Comparison of ENCODE assay signal across 26 cellular contexts in the genomic region with DNA sequence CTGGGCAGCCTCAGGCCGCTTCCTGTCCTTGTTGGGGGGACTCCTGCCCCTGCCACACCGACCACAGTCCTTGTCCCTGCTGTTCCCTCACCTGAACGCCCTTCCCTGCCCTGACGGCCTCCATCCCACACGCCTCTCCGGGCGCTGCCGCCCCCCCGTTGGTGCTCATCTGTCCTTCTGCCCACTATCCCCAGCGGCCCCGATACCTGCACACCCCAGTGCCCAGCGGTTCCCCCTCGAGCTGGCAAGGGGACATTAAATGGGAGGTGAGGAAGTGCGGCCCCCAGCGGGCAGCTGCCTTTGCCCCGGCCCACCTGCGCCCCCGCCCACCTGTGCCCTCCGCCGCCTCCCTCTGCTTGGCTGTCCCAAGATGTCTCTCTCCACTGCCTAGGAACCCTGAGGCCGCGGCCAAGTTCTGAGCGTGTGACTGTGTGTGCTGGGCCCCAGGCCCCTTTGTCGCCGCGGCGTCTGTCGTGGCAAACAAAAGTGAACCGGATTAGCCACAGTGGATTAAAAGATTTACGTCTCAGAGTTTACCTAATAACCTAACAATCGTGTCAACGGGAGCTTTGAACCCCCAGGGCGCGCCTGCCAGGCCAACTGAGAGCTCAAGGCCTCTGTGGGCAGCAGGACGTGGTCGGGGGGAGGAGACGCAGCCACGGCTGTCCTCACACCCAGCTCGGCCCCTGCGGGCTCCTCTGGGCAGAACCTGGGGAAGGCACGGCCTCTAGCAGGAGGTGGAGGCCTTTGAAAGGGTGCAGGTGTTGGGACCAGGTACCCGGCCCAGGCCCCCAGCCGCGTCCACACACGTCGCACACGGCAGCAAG.
"Had no signal": no experiment of that assay in that cellular context is flagged by ENCODE, and none has a peak within 500 bp of the region (broad histone marks: within the 10 kb centered on the region; RNA-seq: fewer than 3 reads in every experiment).

No MANE protein-coding gene starts in this region.

- H3K4me2 ChIP-seq: smooth muscle cell had no signal

- H3K9me3 ChIP-seq: ascending aorta, esophagus squamous epithelium, gastroesophageal sphincter, sigmoid colon, uterus had no signal

- DNase-seq: activated CD4-positive, alpha-beta T cell treated with anti-CD3 and anti-CD28 coated beads, Interleukin-2, amount 10 ng/mL, durations not matched to agents 7 days and 5 days; activated CD8-positive, alpha-beta T cell treated with anti-CD3 and anti-CD28 coated beads, Interleukin-2, amount 10 ng/mL, durations not matched to agents 7 days and 5 days; activated T-cell treated with anti-CD3 and anti-CD28 coated beads, Interleukin-2, amount 50 U/mL, for 24 hours; brain microvascular endothelial cell; caudate nucleus; dermis blood vessel endothelial cell; esophagus squamous epithelium; head of caudate nucleus; islet precursor cell; left colon; mesenchymal stem cell; nephron progenitor cell; occipital lobe; posterior cingulate gyrus; sigmoid colon; stimulated activated CD4-positive, alpha-beta T cell treated with anti-CD3 and anti-CD28 coated beads, Interleukin-15, amount 100 ng/mL, for 24 hours; T-helper 2 cell; trophoblast cell; uterus had no signal

- H3K27me3 ChIP-seq: ascending aorta, brain microvascular endothelial cell, uterus had no signal

- H3K4me3 ChIP-seq: ascending aorta, esophagus squamous epithelium, gastroesophageal sphincter, sigmoid colon, smooth muscle cell, uterus had no signal

- H3K4me1 ChIP-seq: ascending aorta, sigmoid colon, uterus had no signal

- H3K36me3 ChIP-seq: ascending aorta, brain microvascular endothelial cell, esophagus squamous epithelium, gastroesophageal sphincter, sigmoid colon, uterus had no signal

- H3K27ac ChIP-seq: ascending aorta, brain microvascular endothelial cell, esophagus squamous epithelium, gastroesophageal sphincter, sigmoid colon, uterus had no signal

- ATAC-seq: activated CD4-positive, CD25-positive, alpha-beta regulatory T cell treated with anti-CD3 and anti-CD28 coated beads, Interleukin-2, amount 50 U/mL, for 24 hours; activated CD8-positive, alpha-beta T cell treated with anti-CD3 and anti-CD28 coated beads, Interleukin-2, amount 10 ng/mL, durations not matched to agents 7 days and 5 days; activated naive CD4-positive, alpha-beta T cell treated with anti-CD3 and anti-CD28 coated beads, Interleukin-2, amount 50 U/mL, for 72 hours; activated T-helper 17 cell treated with anti-CD3 and anti-CD28 coated beads, Interleukin-2, amount 50 U/mL, for 72 hours; gastroesophageal sphincter; left colon; stimulated activated memory B cell treated with anti-CD40 and anti-IgM and Interleukin-4, amounts not matched to agents 10 μg/mL and 1 μg/mL and 100 μg/mL, for 72 hours had no signal
